ENCODE assay signal across 7 cellular contexts in genomic region chr15:52178765-52179164, GRCh38. TPM values are rescaled to one million over a fixed set of nuclear protein-coding genes. Genes with fewer than 3 reads are reported as not detected.
DNase-seq lines count a peak whose midpoint lies in the region; ATAC-seq and TF ChIP-seq lines count a peak whose summit lies in the region.

No MANE protein-coding gene starts in this region.

- peaks cover 1% of the 10 kb centered on the region for H3K36me3 Mint-ChIP-seq in activated CD4-positive, alpha-beta memory T cell treated with anti-CD3 and anti-CD28 coated beads for 36 hours
- H3K36me3 Mint-ChIP-seq in stimulated activated naive B cell treated with anti-CD40 and anti-IgM and Interleukin-4, amounts not matched to agents 10 μg/mL and 1 μg/mL and 100 μg/mL, for 72 hours: peaks cover 5 to 16% of the 10 kb centered on the region in 2 donors

- no peak for TF ChIP-seq RAD21 in HCT116 (IDR thresholded peaks at IDR 0.05; ENCODE audit: low read depth)

- H3K4me1 Mint-ChIP-seq in activated CD4-positive, alpha-beta memory T cell treated with anti-CD3 and anti-CD28 coated beads for 36 hours (ENCODE audit: low read depth): peaks cover 31% of the 10 kb centered on the region
- H3K4me1 Mint-ChIP-seq in stimulated activated naive B cell treated with anti-CD40 and anti-IgM and Interleukin-4, amounts not matched to agents 10 μg/mL and 1 μg/mL and 100 μg/mL, for 72 hours: peaks cover 33 to 75% of the 10 kb centered on the region in 2 donors

- peak overlapping the region; percentile 72 for H3K27ac ChIP-seq in HCT116 (ENCODE audit: low read depth, low read length)
- no peak overlapping the region for H3K27ac ChIP-seq in iPS DF 6.9 (ENCODE audit: low read length)

- H3K4me1 ChIP-seq in HCT116 (ENCODE audit: control insufficient read depth in 1 of 2, insufficient read depth in 2 of 2, low read length in 2 of 2) (peaks cover 9 to 17% of the 10 kb centered on the region in 2 experiments; a peak in 3 of 4 replicates), iPS DF 6.9 (ENCODE audit: control insufficient read depth, insufficient read depth, low read length) (no peaks in the 10 kb centered on the region)

- DNase-seq in HCT116 (ENCODE audit: low read depth, low spot score): no peak
- no peak for DNase-seq in activated CD4-positive, alpha-beta memory T cell treated with anti-CD3 and anti-CD28 coated beads for 36 hours
- no peak for DNase-seq in iPS DF 6.9 (ENCODE audit: low read depth, low spot score)
- no peak for DNase-seq in stimulated activated naive B cell treated with anti-CD40 and anti-IgM and Interleukin-4, amounts not matched to agents 10 μg/mL and 1 μg/mL and 100 μg/mL, for 72 hours
- no peak for DNase-seq in occipital lobe (lab: John Stamatoyannopoulos, UW)
- DNase-seq in NOMO-1 treated with DMSO at 0.1 percent for 48 hours (lab: John Stamatoyannopoulos, UW; ENCODE audit: unreplicated experiment): no peak

- H3K9me3 ChIP-seq in HCT116 (ENCODE audit: control insufficient read depth in 1 of 2, insufficient read depth in 1 of 2, low read depth in 1 of 2, low read length in 2 of 2) (peaks cover 0 to 1% of the 10 kb centered on the region in 2 experiments; a peak in 1 of 4 replicates), iPS DF 6.9 (ENCODE audit: control insufficient read depth, insufficient read depth, low read length) (no peaks in the 10 kb centered on the region)

- ATAC-seq in HCT116: no peak
- no peak for ATAC-seq in stimulated activated naive B cell treated with anti-CD40 and anti-IgM and Interleukin-4, amounts not matched to agents 10 μg/mL and 1 μg/mL and 100 μg/mL, for 72 hours (replicated peaks)
- no peak for ATAC-seq in GM21526 (IDR thresholded peaks at IDR 0.05; ENCODE audit: low FRiP score, unreplicated experiment)

- H3K36me3 ChIP-seq in HCT116 (ENCODE audit: control insufficient read depth in 1 of 2, insufficient read depth in 2 of 2, low read length in 2 of 2): no peaks in the 10 kb centered on the region
- H3K36me3 ChIP-seq in iPS DF 6.9 (ENCODE audit: control insufficient read depth, insufficient read depth, low read length): no peaks in the 10 kb centered on the region

- H4K20me1 ChIP-seq in HCT116 (ENCODE audit: insufficient read depth): no peaks in the 10 kb centered on the region

- POLR2A ChIA-PET in HCT116 (lab: Charles Lee): interaction anchor here (0.9 to 1.8 kb wide), 4 partner anchors 8 to 207 kb away, joined by 3 to 8 read pairs (median 4); partner anchors contain the start of gene LEO1
- POLR2A ChIA-PET in activated CD4-positive, alpha-beta memory T cell treated with anti-CD3 and anti-CD28 coated beads for 36 hours (lab: Charles Lee): interaction anchor here (0.6 to 2.3 kb wide), 9 partner anchors 7 to 381 kb away, joined by 3 to 9 read pairs (median 4); no protein-coding TSS in a partner anchor

- H3K27ac Mint-ChIP-seq in activated CD4-positive, alpha-beta memory T cell treated with anti-CD3 and anti-CD28 coated beads for 36 hours: peak overlapping the region; percentile 94
- H3K27ac Mint-ChIP-seq in stimulated activated naive B cell treated with anti-CD40 and anti-IgM and Interleukin-4, amounts not matched to agents 10 μg/mL and 1 μg/mL and 100 μg/mL, for 72 hours: peak overlapping the region; percentile 96

- peak overlapping the region; percentile 96 for H3K4me2 ChIP-seq in HCT116 (ENCODE audit: low read length)

- RAD21 ChIA-PET in HCT116 (lab: Charles Lee; ENCODE audit: low non-redundant PET in 1 of 2, low total read pairs in 2 of 2, uncharacterized antibody in 2 of 2, unreplicated experiment in 2 of 2): no interaction called here

- H3K4me3 Mint-ChIP-seq in activated CD4-positive, alpha-beta memory T cell treated with anti-CD3 and anti-CD28 coated beads for 36 hours: peak overlapping the region; percentile 94
- peak overlapping the region; percentile 89 to 95 for H3K4me3 Mint-ChIP-seq in stimulated activated naive B cell treated with anti-CD40 and anti-IgM and Interleukin-4, amounts not matched to agents 10 μg/mL and 1 μg/mL and 100 μg/mL, for 72 hours

- H3K9me3 Mint-ChIP-seq in activated CD4-positive, alpha-beta memory T cell treated with anti-CD3 and anti-CD28 coated beads for 36 hours: peaks cover 3% of the 10 kb centered on the region
- H3K9me3 Mint-ChIP-seq in stimulated activated naive B cell treated with anti-CD40 and anti-IgM and Interleukin-4, amounts not matched to agents 10 μg/mL and 1 μg/mL and 100 μg/mL, for 72 hours: peaks cover 0 to 1% of the 10 kb centered on the region in 2 donors

- H2AFZ ChIP-seq in HCT116 (ENCODE audit: low read depth, low read length, poor library complexity, severe bottlenecking): peak overlapping the region; percentile 80

- TF ChIP-seq CTCF in HCT116 (IDR thresholded peaks at IDR 0.05 in 2 of 3, conservative IDR thresholded peaks at IDR 0.05 in 1 of 3; ENCODE audit: borderline replicate concordance in 1 of 3, insufficient read depth in 1 of 3, low read depth in 2 of 3, low read length in 2 of 3): no peak

- peak overlapping the region; percentile 68 to 72 for H3K4me3 ChIP-seq in HCT116 (replicated peaks in 1 of 2; ENCODE audit: low read depth in 1 of 2, low read length in 2 of 2)
- H3K4me3 ChIP-seq in iPS DF 6.9 (ENCODE audit: low read length): peak overlapping the region; percentile 94; the same call in 1 of the 2 replicates

- peaks cover 14% of the 10 kb centered on the region; the same call in 1 of the 2 replicates for H3K79me2 ChIP-seq in HCT116 (ENCODE audit: insufficient read depth, low read length)

- TF ChIP-seq POLR2A in HCT116 (IDR thresholded peaks at IDR 0.05; ENCODE audit: borderline replicate concordance, extremely low read depth, insufficient read depth, insufficient read length): no peak

- BruUV-seq in HCT116 (replicated peaks; lab: Mats Ljungman, UMichigan): TSS peak; percentile 75

- peak overlapping the region; percentile 72 for H3K9ac ChIP-seq in HCT116 (ENCODE audit: low read length)

- no peaks in the 10 kb centered on the region for H3K27me3 Mint-ChIP-seq in activated CD4-positive, alpha-beta memory T cell treated with anti-CD3 and anti-CD28 coated beads for 36 hours
- no peaks in the 10 kb centered on the region for H3K27me3 Mint-ChIP-seq in stimulated activated naive B cell treated with anti-CD40 and anti-IgM and Interleukin-4, amounts not matched to agents 10 μg/mL and 1 μg/mL and 100 μg/mL, for 72 hours

- H3K9me2 ChIP-seq in HCT116 (ENCODE audit: insufficient read depth): no peaks in the 10 kb centered on the region

- intact Hi-C loops in HCT116 (cut with micrococcal nuclease): no loop called here
- intact Hi-C loops in activated CD4-positive, alpha-beta memory T cell treated with anti-CD3 and anti-CD28 coated beads for 36 hours (cut with micrococcal nuclease): loop anchor here (2.0 kb wide), 1 partner anchor 30 kb away; no protein-coding TSS in a partner anchor

- WGBS in iPS DF 6.9 (ENCODE audit: insufficient coverage, insufficient read length): no CpG with 5 or more reads among the region's 10 CpGs

- CTCF ChIA-PET in HCT116 (lab: Charles Lee): interaction anchor here (1.0 to 1.5 kb wide), 2 partner anchors 14 to 30 kb away, joined by 3 to 9 read pairs; no protein-coding TSS in a partner anchor
- CTCF ChIA-PET in activated CD4-positive, alpha-beta memory T cell treated with anti-CD3 and anti-CD28 coated beads for 36 hours (lab: Charles Lee): interaction anchor here (1.0 to 5.0 kb wide), 6 partner anchors 30 to 99 kb away, joined by 3 to 21 read pairs (median 6); no protein-coding TSS in a partner anchor

- H3K27me3 ChIP-seq in HCT116 (ENCODE audit: insufficient read depth, low read length) (no peaks in the 10 kb centered on the region), iPS DF 6.9 (ENCODE audit: control insufficient read depth, insufficient read depth, low read length) (peaks cover 4% of the 10 kb centered on the region; the same call in 1 of the 2 replicates)

TF ChIP-seq in HCT116, 20 proteins besides CTCF, POLR2A, EP300 and RAD21 (continues in another document):
- no peak for TF ChIP-seq MAX (IDR thresholded peaks at IDR 0.05)
- TF ChIP-seq SP1 (IDR thresholded peaks at IDR 0.05; ENCODE audit: low read depth): no peak
- no peak for TF ChIP-seq CBX3 (IDR thresholded peaks at IDR 0.05; ENCODE audit: low read depth)
- no peak for TF ChIP-seq EZH2 (IDR thresholded peaks at IDR 0.05)
- TF ChIP-seq ZBTB33 (IDR thresholded peaks at IDR 0.05; ENCODE audit: extremely low read depth, insufficient replicate concordance, low read length): no peak

RNA-seq across cellular contexts. Expression of gene GNB5, which starts 12.4 kb away (rescaled TPM):
- total RNA-seq in HCT116 (2021; ENCODE audit: unreplicated experiment) (27.6 TPM), occipital lobe (50.2 TPM)
- 26.0 and 26.4 TPM in 2 replicates for polyA plus RNA-seq in HCT116 (2012)
- total RNA-seq in activated CD4-positive, alpha-beta memory T cell treated with anti-CD3 and anti-CD28 coated beads for 36 hours: 10 to 100 TPM; 24.0 to 25.1 TPM
